18 cellular contexts compared by ENCODE assay signal in the genomic region with DNA sequence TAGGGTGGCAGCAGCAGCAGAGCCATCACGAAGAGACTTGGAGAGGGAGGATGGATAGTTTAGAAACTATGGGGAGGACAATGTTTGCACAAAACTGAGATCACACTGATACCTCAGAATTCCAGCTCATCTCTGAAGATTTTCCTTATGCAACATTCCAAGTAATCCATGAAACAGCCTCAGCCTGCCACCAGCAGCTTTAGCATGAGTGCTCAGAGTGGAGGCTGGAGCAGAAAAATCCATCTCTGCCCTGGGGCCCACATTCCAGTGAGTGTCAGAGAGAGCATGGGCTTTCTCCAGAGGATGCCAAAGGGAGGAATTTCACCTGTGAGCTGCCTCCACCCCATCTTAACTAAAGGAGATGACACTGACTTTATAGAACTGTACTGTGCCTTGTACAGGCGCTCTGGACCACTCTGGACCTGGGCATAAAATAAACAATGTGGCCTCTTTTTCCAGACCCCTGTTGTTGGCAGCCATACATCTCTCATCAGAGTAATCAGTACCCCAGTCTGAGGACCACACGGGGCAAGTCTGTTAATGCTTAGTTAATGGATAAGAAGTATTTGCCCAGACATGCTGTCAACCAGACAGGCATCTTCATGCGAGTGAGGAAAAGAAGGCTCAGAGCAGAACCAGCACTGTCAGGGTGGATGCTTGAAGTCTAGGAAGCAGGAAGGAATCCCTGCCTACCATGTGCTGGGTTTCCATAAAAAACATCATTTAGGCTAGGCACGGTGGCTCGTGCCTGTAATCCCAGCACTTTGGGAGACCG.
A peak's percentile ranks its signal among the peaks of the same experiment; 100 is the strongest.
DNase-seq lines count a peak whose midpoint lies in the region; ATAC-seq and TF ChIP-seq lines count a peak whose summit lies in the region.
"Had no signal": no experiment of that assay in that cellular context is flagged by ENCODE, and none has a peak within 500 bp of the region (broad histone marks: within the 10 kb centered on the region; RNA-seq: fewer than 3 reads in every experiment).

No MANE protein-coding gene starts in this region.

- H3K36me3 Mint-ChIP-seq in MCF 10A (ENCODE audit: insufficient read depth, unreplicated experiment) (no peaks in the 10 kb centered on the region), CD14-positive monocyte (no peaks in the 10 kb centered on the region)

- no peaks in the 10 kb centered on the region for H3K79me2 ChIP-seq in mammary epithelial cell (ENCODE audit: insufficient read depth, low read length)
- no peaks in the 10 kb centered on the region for H3K79me2 ChIP-seq in PC-9 (ENCODE audit: low read depth)

- peaks cover 33% of the 10 kb centered on the region for H3K4me1 ChIP-seq in mammary epithelial cell (ENCODE audit: insufficient read depth, low read length)
- peaks cover 44% of the 10 kb centered on the region for H3K4me1 ChIP-seq in PC-9 (replicated peaks; ENCODE audit: insufficient read depth)
- H3K4me1 ChIP-seq: right lobe of liver had no signal

- H3F3A ChIP-seq in PC-9 (ENCODE audit: insufficient read depth, low read depth): peaks cover 23% of the 10 kb centered on the region

- H3K9me3 Mint-ChIP-seq in MCF 10A (ENCODE audit: unreplicated experiment) (no peaks in the 10 kb centered on the region), CD14-positive monocyte (peaks cover 0 to 4% (median 0%) of the 10 kb centered on the region in 7 donors)
- H3K9me3 Mint-ChIP-seq: dendritic cell treated with granulocyte-macrophage colony-stimulating factor and Interleukin-4, amounts not matched to agents 40 ng/mL and 50 ng/mL, for 4 days; neural crest cell; stimulated activated effector memory CD8-positive, alpha-beta T cell treated with anti-CD3 and anti-CD28 coated beads, Interleukin-12 subunit alpha, Interleukin-12 subunit beta, amount 100 ng/mL, for 72 hours had no signal

- WGBS in mammary epithelial cell (ENCODE audit: low coverage, missing lambda C conversion rate): 70% methylated on average over 6 of the region's 7 CpGs

- DNase-seq in mammary epithelial cell (peak; percentile 26), MCF 10A (ENCODE audit: unreplicated experiment) (no peak), PC-9 (peak; percentile 41 to 64), fibroblast of the aortic adventitia (ENCODE audit: low read depth) (peak; percentile 69), HuH-7 (ENCODE audit: low spot score) (no peak), CD14-positive monocyte (ENCODE audit: low spot score) (no peak), left cardiac atrium (no peak)
- DNase-seq: activated CD8-positive, alpha-beta memory T cell treated with anti-CD3 and anti-CD28 coated beads for 24 hours; aorta; lower lobe of right lung; OCI-M1; right lobe of liver; stimulated activated CD4-positive, alpha-beta T cell treated with anti-CD3 and anti-CD28 coated beads, Interleukin-4, amount 100 ng/mL, for 4 hours had no signal

- TF ChIP-seq CTCF in mammary epithelial cell (conservative IDR thresholded peaks at IDR 0.05 in 1 of 2, IDR thresholded peaks at IDR 0.05 in 1 of 2; ENCODE audit: extremely low read depth in 1 of 2, insufficient read depth in 1 of 2, low read depth in 1 of 2, low read length in 2 of 2) (no peak), MCF 10A (IDR thresholded peaks at IDR 0.05; ENCODE audit: unreplicated experiment) (no peak), PC-9 (conservative IDR thresholded peaks at IDR 0.05) (no peak), fibroblast of the aortic adventitia (IDR thresholded peaks at IDR 0.05; ENCODE audit: insufficient read depth, low read length) (no peak), CD14-positive monocyte (IDR thresholded peaks at IDR 0.05) (no peak)

- H3K27me3 ChIP-seq in mammary epithelial cell (ENCODE audit: insufficient read depth, low read length): no peaks in the 10 kb centered on the region
- no peaks in the 10 kb centered on the region for H3K27me3 ChIP-seq in PC-9 (ENCODE audit: insufficient read depth, low read depth)
- H3K27me3 ChIP-seq: esophagus muscularis mucosa, right lobe of liver had no signal

- H2AFZ ChIP-seq in mammary epithelial cell (ENCODE audit: low read depth, low read length) (peak overlapping the region; percentile 6), PC-9 (no peak overlapping the region)

- POLR2A ChIA-PET in MCF 10A (lab: Yijun Ruan, JAX) (no interaction called here), PC-9 (lab: Charles Lee; ENCODE audit: unreplicated experiment) (interaction anchor here (0.5 kb wide), 1 partner anchor 415 kb away, joined by 3 read pairs; no protein-coding TSS in a partner anchor)

- H3K4me1 Mint-ChIP-seq in MCF 10A (ENCODE audit: insufficient read depth, unreplicated experiment) (peaks cover 8% of the 10 kb centered on the region), CD14-positive monocyte (peaks cover 22% of the 10 kb centered on the region)

- H3K27ac Mint-ChIP-seq in MCF 10A (ENCODE audit: low read depth, unreplicated experiment) (no peak overlapping the region), CD14-positive monocyte (peak overlapping the region in 1 of 7 donors; percentile 18)
- H3K27ac Mint-ChIP-seq: dendritic cell treated with granulocyte-macrophage colony-stimulating factor and Interleukin-4, amounts not matched to agents 40 ng/mL and 50 ng/mL, for 4 days; stimulated activated effector memory CD8-positive, alpha-beta T cell treated with anti-CD3 and anti-CD28 coated beads, Interleukin-12 subunit alpha, Interleukin-12 subunit beta, amount 100 ng/mL, for 72 hours had no signal

- in situ Hi-C loops in mammary epithelial cell (cut with MboI; ENCODE audit: low sequenced_read_pairs in 2 of 2): no loop called here

- H3K4me2 ChIP-seq in mammary epithelial cell (ENCODE audit: insufficient read depth, low read depth, low read length) (no peak overlapping the region), PC-9 (peak overlapping the region; percentile 13)

- intact Hi-C loops in mammary epithelial cell (cut with micrococcal nuclease): loop anchor here (1.0 to 2.0 kb wide), 2 partner anchors 41 to 117 kb away; no protein-coding TSS in a partner anchor
- intact Hi-C loops in MCF 10A (cut with micrococcal nuclease): no loop called here
- intact Hi-C loops in PC-9 (cut with micrococcal nuclease; ENCODE audit: unreplicated experiment): loop anchor here (2.0 kb wide), 2 partner anchors 41 to 443 kb away; no protein-coding TSS in a partner anchor
- intact Hi-C loops in CD14-positive monocyte (cut with micrococcal nuclease): no loop called here
- intact Hi-C loops in left cardiac atrium (cut with DNase I): no loop called here

- no peak overlapping the region for H3K4me3 Mint-ChIP-seq in MCF 10A (ENCODE audit: unreplicated experiment)
- H3K4me3 Mint-ChIP-seq in CD14-positive monocyte: no peak overlapping the region
- H3K4me3 Mint-ChIP-seq: dendritic cell treated with granulocyte-macrophage colony-stimulating factor and Interleukin-4, amounts not matched to agents 40 ng/mL and 50 ng/mL, for 4 days; neural crest cell; stimulated activated effector memory CD8-positive, alpha-beta T cell treated with anti-CD3 and anti-CD28 coated beads, Interleukin-12 subunit alpha, Interleukin-12 subunit beta, amount 100 ng/mL, for 72 hours had no signal

- H3K27me3 Mint-ChIP-seq in MCF 10A (ENCODE audit: insufficient read depth, unreplicated experiment): no peaks in the 10 kb centered on the region
- H3K27me3 Mint-ChIP-seq in CD14-positive monocyte (ENCODE audit: low read depth in 3 of 3): peaks cover 1 to 2% (median 1%) of the 10 kb centered on the region in 3 donors

- H4K20me1 ChIP-seq in mammary epithelial cell (ENCODE audit: insufficient read depth, low read length) (no peaks in the 10 kb centered on the region), PC-9 (ENCODE audit: insufficient read depth) (no peaks in the 10 kb centered on the region)

- no peaks in the 10 kb centered on the region for H3K36me3 ChIP-seq in mammary epithelial cell (ENCODE audit: insufficient read depth, low read length)
- no peaks in the 10 kb centered on the region for H3K36me3 ChIP-seq in PC-9 (ENCODE audit: low read depth)
- H3K36me3 ChIP-seq: esophagus muscularis mucosa, lower lobe of right lung, right lobe of liver had no signal

- H3K27ac ChIP-seq in mammary epithelial cell (ENCODE audit: insufficient read depth, low read depth, low read length): no peak overlapping the region
- peak overlapping the region; percentile 52 for H3K27ac ChIP-seq in PC-9
- H3K27ac ChIP-seq: esophagus muscularis mucosa, lower lobe of right lung, right lobe of liver had no signal

- no peak overlapping the region for H3K9ac ChIP-seq in mammary epithelial cell (ENCODE audit: insufficient read depth, low read length)

- no TSS peak for BruUV-seq in mammary epithelial cell (replicated peaks; lab: Mats Ljungman, UMichigan)
- no TSS peak for BruUV-seq in MCF 10A (replicated peaks; lab: Mats Ljungman, UMichigan)
- BruUV-seq in PC-9 (replicated peaks; lab: Mats Ljungman, UMichigan): no TSS peak

- ATAC-seq in HG02885 (IDR thresholded peaks at IDR 0.05; ENCODE audit: poor library complexity, unreplicated experiment) (no peak), left cardiac atrium (no peak)
- ATAC-seq: lower lobe of right lung, right lobe of liver had no signal

- H3K9me3 ChIP-seq in mammary epithelial cell (replicated peaks; ENCODE audit: insufficient read depth, low read length) (no peaks in the 10 kb centered on the region), PC-9 (ENCODE audit: insufficient read depth, low read depth) (no peaks in the 10 kb centered on the region)
- H3K9me3 ChIP-seq: esophagus muscularis mucosa, lower lobe of right lung, right lobe of liver had no signal

- dilution Hi-C loops in mammary epithelial cell (cut with HindIII; ENCODE audit: low sequenced_read_pairs): no loop called here

- H3K9me2 ChIP-seq in PC-9 (ENCODE audit: insufficient read depth): no peaks in the 10 kb centered on the region

- H3K4me3 ChIP-seq in mammary epithelial cell (replicated peaks in 1 of 3; ENCODE audit: insufficient read depth in 1 of 3, low read depth in 2 of 3, low read length in 3 of 3): no peak overlapping the region
- H3K4me3 ChIP-seq in PC-9: no peak overlapping the region
- H3K4me3 ChIP-seq in fibroblast of the aortic adventitia (ENCODE audit: low read depth, low read length): no peak overlapping the region
- H3K4me3 ChIP-seq: esophagus muscularis mucosa, lower lobe of right lung, right lobe of liver had no signal

- CTCF ChIA-PET in mammary epithelial cell (lab: Charles Lee; ENCODE audit: low non-redundant PET) (no interaction called here), MCF 10A (lab: Yijun Ruan, JAX) (interaction anchor here (0.6 kb wide), 1 partner anchor 437 kb away, joined by 3 read pairs; no protein-coding TSS in a partner anchor), PC-9 (lab: Charles Lee) (no interaction called here)

Comparison
In these comparisons a context has a peak if more than half of its experiments do, and no peak if none do; other contexts are left out.
1. DNase-seq: peak in mammary epithelial cell (single experiment), PC-9 (2 of 2) and fibroblast of the aortic adventitia (single experiment); none in MCF 10A (single experiment), HuH-7 (single experiment), CD14-positive monocyte (single experiment) and left cardiac atrium (single experiment).
2. intact Hi-C loops: an anchor here in mammary epithelial cell (1.0 to 2.0 kb wide) and PC-9 (2.0 kb wide); none called in MCF 10A, CD14-positive monocyte and left cardiac atrium.